In the genomic region with DNA sequence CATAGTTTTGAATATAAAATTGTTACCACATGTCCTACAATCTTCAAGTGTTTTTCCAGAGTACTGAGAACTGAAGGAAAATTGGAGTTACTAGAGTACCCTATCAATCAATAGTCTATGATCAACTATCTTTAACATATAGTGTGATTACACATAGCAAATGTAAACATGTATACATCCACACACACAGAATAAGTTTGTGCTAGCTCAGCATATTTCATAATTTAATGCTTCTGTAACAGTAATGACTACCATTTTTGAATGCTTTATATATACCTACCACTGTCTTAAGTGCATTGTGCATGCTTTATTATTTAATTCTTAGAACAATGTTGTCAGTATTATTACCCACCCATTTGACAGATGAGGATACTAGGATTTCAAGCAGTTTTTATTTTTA, we compare ENCODE assay signal across 31 cellular contexts.
"Had no signal": no experiment of that assay in that cellular context is flagged by ENCODE, and none has a peak within 500 bp of the region (broad histone marks: within the 10 kb centered on the region; RNA-seq: fewer than 3 reads in every experiment).

No MANE protein-coding gene starts in this region.

- H3K4me3 Mint-ChIP-seq: naive thymus-derived CD8-positive, alpha-beta T cell; nephron; neural progenitor cell; stimulated activated memory B cell treated with anti-CD40 and anti-IgM and Interleukin-4, amounts not matched to agents 10 μg/mL and 1 μg/mL and 100 μg/mL, for 72 hours; stimulated activated naive CD8-positive, alpha-beta T cell treated with anti-CD3 and anti-CD28 coated beads, Interleukin-15, amount 100 ng/mL, for 72 hours; type B pancreatic cell had no signal

- H3K4me1 Mint-ChIP-seq: naive thymus-derived CD8-positive, alpha-beta T cell; nephron; stimulated activated memory B cell treated with anti-CD40 and anti-IgM and Interleukin-4, amounts not matched to agents 10 μg/mL and 1 μg/mL and 100 μg/mL, for 72 hours; stimulated activated naive CD8-positive, alpha-beta T cell treated with anti-CD3 and anti-CD28 coated beads, Interleukin-15, amount 100 ng/mL, for 72 hours had no signal

- H3K9me3 Mint-ChIP-seq: nephron, neural progenitor cell, type B pancreatic cell had no signal

- H3K9me3 ChIP-seq: ovary, psoas muscle, spleen, suprapubic skin, testis, tibial artery, transverse colon, upper lobe of right lung, uterus had no signal

- DNase-seq: naive thymus-derived CD8-positive, alpha-beta T cell; occipital lobe; ovary; posterior cingulate gyrus; psoas muscle; right cardiac atrium; spleen; stimulated activated CD4-positive, alpha-beta T cell treated with anti-CD3 and anti-CD28 coated beads, Interleukin-12 subunit alpha, Interleukin-12 subunit beta, amount 100 ng/mL, for 4 hours; stimulated activated CD4-positive, alpha-beta T cell treated with anti-CD3 and anti-CD28 coated beads, Interleukin-1b, Interleukin-23, amount 100 ng/mL, for 48 hours; stimulated activated CD4-positive, alpha-beta T cell treated with anti-CD3 and anti-CD28 coated beads, Interleukin-4, amount 100 ng/mL, for 1 hour; stimulated activated CD4-positive, alpha-beta T cell treated with anti-CD3 and anti-CD28 coated beads, Interleukin-4, amount 100 ng/mL, for 4 hours; stimulated activated CD8-positive, alpha-beta memory T cell treated with anti-CD3 and anti-CD28 coated beads, Interleukin-4, amount 100 ng/mL, for 48 hours; stimulated activated naive CD4-positive, alpha-beta T cell; stimulated activated naive CD8-positive, alpha-beta T cell treated with anti-CD3 and anti-CD28 coated beads, Interleukin-15, amount 100 ng/mL, for 72 hours; stimulated activated naive CD8-positive, alpha-beta T cell treated with anti-CD3 and anti-CD28 coated beads, Interleukin-15, Interleukin-2, amounts not matched to agents 100 U/mL and 50 U/mL, for 24 hours; substantia nigra; testis; tibial artery; transverse colon; upper lobe of right lung; uterus had no signal

- H3K36me3 Mint-ChIP-seq: naive thymus-derived CD8-positive, alpha-beta T cell; neural progenitor cell; stimulated activated memory B cell treated with anti-CD40 and anti-IgM and Interleukin-4, amounts not matched to agents 10 μg/mL and 1 μg/mL and 100 μg/mL, for 72 hours; type B pancreatic cell had no signal

- H3K27me3 Mint-ChIP-seq: naive thymus-derived CD8-positive, alpha-beta T cell; progenitor cell of endocrine pancreas; stimulated activated memory B cell treated with anti-CD40 and anti-IgM and Interleukin-4, amounts not matched to agents 10 μg/mL and 1 μg/mL and 100 μg/mL, for 72 hours; stimulated activated naive CD8-positive, alpha-beta T cell treated with anti-CD3 and anti-CD28 coated beads, Interleukin-15, amount 100 ng/mL, for 72 hours; type B pancreatic cell had no signal

- H3K79me2 ChIP-seq: parathyroid adenoma had no signal

- ATAC-seq: naive thymus-derived CD8-positive, alpha-beta T cell; psoas muscle; right cardiac atrium; sciatic nerve; stimulated activated memory B cell treated with anti-CD40 and anti-IgM and Interleukin-4, amounts not matched to agents 10 μg/mL and 1 μg/mL and 100 μg/mL, for 72 hours; stimulated activated naive CD8-positive, alpha-beta T cell treated with anti-CD3 and anti-CD28 coated beads, Interleukin-15, amount 100 ng/mL, for 72 hours; stimulated activated naive CD8-positive, alpha-beta T cell treated with anti-CD3 and anti-CD28 coated beads, Interleukin-15, Interleukin-2, amounts not matched to agents 100 U/mL and 50 U/mL, for 24 hours; upper lobe of right lung had no signal

- H3K27ac Mint-ChIP-seq: naive thymus-derived CD8-positive, alpha-beta T cell; nephron; neural progenitor cell; progenitor cell of endocrine pancreas; stimulated activated memory B cell treated with anti-CD40 and anti-IgM and Interleukin-4, amounts not matched to agents 10 μg/mL and 1 μg/mL and 100 μg/mL, for 72 hours; stimulated activated naive CD8-positive, alpha-beta T cell treated with anti-CD3 and anti-CD28 coated beads, Interleukin-15, amount 100 ng/mL, for 72 hours; type B pancreatic cell had no signal

- H3K4me2 ChIP-seq: neural progenitor cell, smooth muscle cell had no signal

- H3K27ac ChIP-seq: neural progenitor cell, ovary, parathyroid adenoma, psoas muscle, skin epidermis, spleen, suprapubic skin, testis, tibial artery, transverse colon, upper lobe of right lung, uterus had no signal

- H3K4me1 ChIP-seq: neural progenitor cell, parathyroid adenoma, psoas muscle, spleen, suprapubic skin, testis, tibial artery, transverse colon, upper lobe of right lung, uterus had no signal

- H3K36me3 ChIP-seq: neural progenitor cell, ovary, spleen, suprapubic skin, tibial artery, transverse colon, upper lobe of right lung, uterus had no signal

- H3K27me3 ChIP-seq: neural progenitor cell, ovary, spleen, suprapubic skin, testis, tibial artery, transverse colon, upper lobe of right lung, uterus had no signal

- H2AFZ ChIP-seq: neural progenitor cell, parathyroid adenoma had no signal

- H3K4me3 ChIP-seq: neural progenitor cell, ovary, psoas muscle, skin epidermis, smooth muscle cell, spleen, suprapubic skin, testis, tibial artery, transverse colon, upper lobe of right lung, uterus had no signal

- H3K9ac ChIP-seq: neural progenitor cell, parathyroid adenoma had no signal
